Comparison of ENCODE assay signal across 17 cellular contexts in genomic region chr5:168820776-168821302, GRCh38.
"Had no signal": no experiment of that assay in that cellular context is flagged by ENCODE, and none has a peak within 500 bp of the region (broad histone marks: within the 10 kb centered on the region; RNA-seq: fewer than 3 reads in every experiment).

No MANE protein-coding gene starts in this region.

- H3K27ac ChIP-seq: esophagus muscularis mucosa, gastroesophageal sphincter, heart right ventricle, left ventricle myocardium inferior, parathyroid adenoma had no signal

- H3K4me3 Mint-ChIP-seq: activated naive CD8-positive, alpha-beta T cell treated with anti-CD3 and anti-CD28 coated beads for 36 hours; activated T-helper 1 cell treated with anti-CD3 and anti-CD28 coated beads, Interleukin-12 subunit alpha, Interleukin-12 subunit beta, Interleukin-2, Interleukin-4 antibody, amounts not matched to agents 30 ng/mL and 10 ng/mL and 1 ng/mL, durations not matched to agents 14 hours and 24 hours and 36 hours; immature natural killer cell; T-helper 2 cell treated with Interferon-gamma antibody and Interleukin-4, amounts not matched to agents 5 μg/mL and 100 μg/mL, for 36 hours had no signal

- H3K36me3 Mint-ChIP-seq: activated naive CD8-positive, alpha-beta T cell treated with anti-CD3 and anti-CD28 coated beads for 36 hours; immature natural killer cell had no signal

- DNase-seq: activated CD4-positive, alpha-beta T cell treated with anti-CD3 and anti-CD28 coated beads, Interleukin-2, amount 50 U/mL, for 4 hours; activated CD4-positive, CD25-positive, alpha-beta regulatory T cell; activated naive CD8-positive, alpha-beta T cell treated with anti-CD3 and anti-CD28 coated beads for 36 hours; amniotic stem cell; effector CD8-positive, alpha-beta T cell; heart right ventricle; immature natural killer cell; kidney glomerular epithelial cell; left ventricle myocardium inferior; mammary epithelial cell; stimulated activated naive CD4-positive, alpha-beta T cell had no signal

- H3K27ac Mint-ChIP-seq: activated naive CD8-positive, alpha-beta T cell treated with anti-CD3 and anti-CD28 coated beads for 36 hours; activated T-helper 1 cell treated with anti-CD3 and anti-CD28 coated beads, Interleukin-12 subunit alpha, Interleukin-12 subunit beta, Interleukin-2, Interleukin-4 antibody, amounts not matched to agents 30 ng/mL and 10 ng/mL and 1 ng/mL, durations not matched to agents 14 hours and 24 hours and 36 hours; immature natural killer cell; T-helper 2 cell treated with Interferon-gamma antibody and Interleukin-4, amounts not matched to agents 5 μg/mL and 100 μg/mL, for 36 hours had no signal

- H3K9me3 Mint-ChIP-seq: activated naive CD8-positive, alpha-beta T cell treated with anti-CD3 and anti-CD28 coated beads for 36 hours; activated T-helper 1 cell treated with anti-CD3 and anti-CD28 coated beads, Interleukin-12 subunit alpha, Interleukin-12 subunit beta, Interleukin-2, Interleukin-4 antibody, amounts not matched to agents 30 ng/mL and 10 ng/mL and 1 ng/mL, durations not matched to agents 14 hours and 24 hours and 36 hours; immature natural killer cell; T-helper 2 cell treated with Interferon-gamma antibody and Interleukin-4, amounts not matched to agents 5 μg/mL and 100 μg/mL, for 36 hours had no signal

- H3K4me3 ChIP-seq: esophagus muscularis mucosa, gastroesophageal sphincter, heart right ventricle, left ventricle myocardium inferior, thyroid gland had no signal

- H3K4me1 Mint-ChIP-seq: immature natural killer cell had no signal

- H3K27me3 ChIP-seq: esophagus muscularis mucosa, gastroesophageal sphincter, heart right ventricle, thyroid gland had no signal

- ATAC-seq: gastroesophageal sphincter, heart right ventricle had no signal
